In the genomic region with DNA sequence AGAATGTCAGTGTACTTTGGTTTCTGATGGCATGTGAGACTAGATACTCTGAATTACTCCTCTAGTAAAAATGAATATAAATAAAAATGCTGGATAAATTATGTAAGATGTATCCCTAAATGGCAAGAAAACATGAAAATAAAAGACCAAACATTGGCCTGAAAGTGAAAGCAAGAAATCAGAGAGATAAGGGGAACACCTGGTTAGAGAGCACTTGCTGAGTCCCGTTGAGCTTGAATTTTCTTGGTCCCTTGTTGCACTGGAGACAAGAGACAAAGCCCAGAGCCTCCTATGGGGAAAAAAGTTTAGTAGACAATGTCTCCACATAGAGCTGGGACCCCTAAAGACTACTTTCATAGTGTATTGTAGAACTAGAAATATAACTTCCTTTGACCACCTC, we compare ENCODE assay signal across 21 cellular contexts. TPM values are rescaled to one million over a fixed set of nuclear protein-coding genes. Genes with fewer than 3 reads are reported as not detected.
"Had no signal": no experiment of that assay in that cellular context is flagged by ENCODE, and none has a peak within 500 bp of the region (broad histone marks: within the 10 kb centered on the region; RNA-seq: fewer than 3 reads in every experiment).

No MANE protein-coding gene starts in this region.

- H2AFZ ChIP-seq: hepatocyte had no signal

- H3K4me3 ChIP-seq: dorsolateral prefrontal cortex, hepatocyte, mucosa of descending colon, smooth muscle cell, testis, tibial nerve had no signal

- H3K27ac ChIP-seq: dorsolateral prefrontal cortex, hepatocyte, testis, tibial nerve had no signal

- H3K9me3 ChIP-seq: mucosa of descending colon, testis, tibial nerve had no signal

- FAIRE-seq: endometrium had no signal

- H3K4me1 ChIP-seq: testis had no signal

- DNase-seq: central memory CD4-positive, alpha-beta T cell; cortex of kidney; dorsolateral prefrontal cortex; effector CD8-positive, alpha-beta T cell; erythroblast; foreskin melanocyte; head of caudate nucleus; left colon; mammary epithelial cell; mucosa of descending colon; naive thymus-derived CD8-positive, alpha-beta T cell; posterior cingulate gyrus; stimulated activated CD4-positive, alpha-beta T cell treated with anti-CD3 and anti-CD28 coated beads, Interleukin-4, amount 100 ng/mL, for 1 hour; stimulated activated naive B cell treated with anti-CD40 and anti-IgM and Interleukin-4, amounts not matched to agents 10 μg/mL and 1 μg/mL and 100 μg/mL, for 72 hours; stimulated activated naive CD8-positive, alpha-beta T cell treated with anti-CD3 and anti-CD28 coated beads, Interleukin-15, amount 100 ng/mL, for 72 hours; testis had no signal

- H3K27ac Mint-ChIP-seq: stimulated activated naive B cell treated with anti-CD40 and anti-IgM and Interleukin-4, amounts not matched to agents 10 μg/mL and 1 μg/mL and 100 μg/mL, for 72 hours; stimulated activated naive CD8-positive, alpha-beta T cell treated with anti-CD3 and anti-CD28 coated beads, Interleukin-15, amount 100 ng/mL, for 72 hours had no signal

- H3K36me3 ChIP-seq: tibial nerve had no signal

- H3K4me3 Mint-ChIP-seq: neural crest cell; stimulated activated naive B cell treated with anti-CD40 and anti-IgM and Interleukin-4, amounts not matched to agents 10 μg/mL and 1 μg/mL and 100 μg/mL, for 72 hours; stimulated activated naive CD8-positive, alpha-beta T cell treated with anti-CD3 and anti-CD28 coated beads, Interleukin-15, amount 100 ng/mL, for 72 hours had no signal

- ATAC-seq: left colon; mucosa of descending colon; naive thymus-derived CD8-positive, alpha-beta T cell; stimulated activated naive B cell treated with anti-CD40 and anti-IgM and Interleukin-4, amounts not matched to agents 10 μg/mL and 1 μg/mL and 100 μg/mL, for 72 hours; stimulated activated naive CD8-positive, alpha-beta T cell treated with anti-CD3 and anti-CD28 coated beads, Interleukin-15, amount 100 ng/mL, for 72 hours had no signal

- H3K27me3 ChIP-seq: dorsolateral prefrontal cortex, hepatocyte, testis, tibial nerve had no signal

- H3K9me3 Mint-ChIP-seq: naive thymus-derived CD8-positive, alpha-beta T cell; neural crest cell; stimulated activated naive B cell treated with anti-CD40 and anti-IgM and Interleukin-4, amounts not matched to agents 10 μg/mL and 1 μg/mL and 100 μg/mL, for 72 hours; stimulated activated naive CD8-positive, alpha-beta T cell treated with anti-CD3 and anti-CD28 coated beads, Interleukin-15, amount 100 ng/mL, for 72 hours had no signal

- H3K4me2 ChIP-seq: hepatocyte, smooth muscle cell had no signal

- H3K36me3 Mint-ChIP-seq: naive thymus-derived CD8-positive, alpha-beta T cell; stimulated activated naive B cell treated with anti-CD40 and anti-IgM and Interleukin-4, amounts not matched to agents 10 μg/mL and 1 μg/mL and 100 μg/mL, for 72 hours had no signal

- H3K4me1 Mint-ChIP-seq: stimulated activated naive B cell treated with anti-CD40 and anti-IgM and Interleukin-4, amounts not matched to agents 10 μg/mL and 1 μg/mL and 100 μg/mL, for 72 hours; stimulated activated naive CD8-positive, alpha-beta T cell treated with anti-CD3 and anti-CD28 coated beads, Interleukin-15, amount 100 ng/mL, for 72 hours had no signal

RNA-seq across cellular contexts. Expression of a gene that starts 23.9 kb away (rescaled TPM):
- total RNA-seq: naive thymus-derived CD8-positive, alpha-beta T cell had no signal
- polyA plus RNA-seq: naive thymus-derived CD8-positive, alpha-beta T cell had no signal
